ENCODE assay signal across 26 cellular contexts in genomic region chr6:142412241-142412640, GRCh38.
A peak's percentile ranks its signal among the peaks of the same experiment; 100 is the strongest.
DNase-seq lines count a peak whose midpoint lies in the region; ATAC-seq, FAIRE-seq and TF ChIP-seq lines count a peak whose summit lies in the region.
"Had no signal": no experiment of that assay in that cellular context is flagged by ENCODE, and none has a peak within 500 bp of the region (broad histone marks: within the 10 kb centered on the region; RNA-seq: fewer than 3 reads in every experiment).

No MANE protein-coding gene starts in this region.

- H3K27ac ChIP-seq in HCT116 (ENCODE audit: low read depth, low read length) (peak overlapping the region; percentile 64; the same call in 1 of the 2 replicates), Panc1 (ENCODE audit: low read length) (peak overlapping the region; percentile 80), endothelial cell of umbilical vein (ENCODE audit: insufficient read depth, low read depth, low read length) (peak overlapping the region; percentile 99), smooth muscle cell (ENCODE audit: low read depth) (peak overlapping the region; percentile 96), right cardiac atrium (ENCODE audit: low read length) (no peak overlapping the region)
- H3K27ac ChIP-seq: cardiac muscle cell, right atrium auricular region, transverse colon had no signal

- H3K79me2 ChIP-seq in HCT116 (ENCODE audit: insufficient read depth, low read length): no peaks in the 10 kb centered on the region
- H3K79me2 ChIP-seq in endothelial cell of umbilical vein (ENCODE audit: control insufficient read depth, insufficient read depth, low read length): peaks cover 2% of the 10 kb centered on the region
- H3K79me2 ChIP-seq in smooth muscle cell (ENCODE audit: low read depth): no peaks in the 10 kb centered on the region

- in situ Hi-C loops in Panc1 (cut with HindIII; ENCODE audit: low pct_unique_long_range_greater_than_20kb, low sequenced_read_pairs): no loop called here

- H3K4me2 ChIP-seq in HCT116 (ENCODE audit: low read length) (peak overlapping the region; percentile 22; the same call in 1 of the 2 replicates), endothelial cell of umbilical vein (ENCODE audit: insufficient read depth, low read length) (peak overlapping the region; percentile 12), smooth muscle cell (no peak overlapping the region)

- intact Hi-C loops in HCT116 (cut with micrococcal nuclease): no loop called here
- intact Hi-C loops in Panc1 (cut with micrococcal nuclease; ENCODE audit: unreplicated experiment): no loop called here
- intact Hi-C loops in endothelial cell of umbilical vein (cut with micrococcal nuclease): loop anchor here (10.0 kb wide), 1 partner anchor 433 kb away; no protein-coding TSS in a partner anchor
- intact Hi-C loops in right cardiac atrium (cut with DNase I): no loop called here

- H3K27me3 ChIP-seq in HCT116 (ENCODE audit: insufficient read depth, low read length): no peaks in the 10 kb centered on the region
- H3K27me3 ChIP-seq in Panc1 (ENCODE audit: control insufficient read depth, insufficient read depth, low read length): no peaks in the 10 kb centered on the region
- H3K27me3 ChIP-seq in endothelial cell of umbilical vein (ENCODE audit: control insufficient read depth in 2 of 2, insufficient read depth in 2 of 2, low read length in 2 of 2): no peaks in the 10 kb centered on the region
- no peaks in the 10 kb centered on the region for H3K27me3 ChIP-seq in smooth muscle cell (ENCODE audit: low read depth)
- no peaks in the 10 kb centered on the region for H3K27me3 ChIP-seq in right cardiac atrium (ENCODE audit: control insufficient read depth, insufficient read depth)
- H3K27me3 ChIP-seq: cardiac muscle cell, right atrium auricular region, transverse colon had no signal

- H3K4me3 ChIP-seq in HCT116 (replicated peaks in 1 of 2; ENCODE audit: low read depth in 1 of 2, low read length in 2 of 2) (no peak overlapping the region), Panc1 (ENCODE audit: low read depth in 2 of 2, low read length in 2 of 2) (no peak overlapping the region), endothelial cell of umbilical vein (replicated peaks in 1 of 3; ENCODE audit: insufficient read depth in 1 of 3, low read depth in 1 of 3, low read length in 3 of 3) (no peak overlapping the region), smooth muscle cell (no peak overlapping the region), right cardiac atrium (ENCODE audit: low read length) (no peak overlapping the region)
- H3K4me3 ChIP-seq: cardiac muscle cell, K562, right atrium auricular region, transverse colon had no signal

- DNase-seq in HCT116 (ENCODE audit: low read depth, low spot score): no peak
- DNase-seq in Panc1 (ENCODE audit: low read depth, low spot score): no peak
- DNase-seq in endothelial cell of umbilical vein (ENCODE audit: low read depth, low spot score): peak; percentile 44
- no peak for DNase-seq in smooth muscle cell (lab: John Stamatoyannopoulos, UW; ENCODE audit: unreplicated experiment)
- no peak for DNase-seq in NCI-H2171 treated with DMSO at 0.1 percent for 48 hours (lab: John Stamatoyannopoulos, UW)
- no peak for DNase-seq in stimulated activated CD4-positive, alpha-beta T cell treated with anti-CD3 and anti-CD28 coated beads, Interleukin-4, amount 100 ng/mL, for 24 hours
- no peak for DNase-seq in right cardiac atrium
- DNase-seq: activated gamma-delta T cell; activated naive CD8-positive, alpha-beta T cell treated with anti-CD3 and anti-CD28 coated beads, Interleukin-2, amount 10 ng/mL, durations not matched to agents 7 days and 5 days; activated T-cell treated with anti-CD3 and anti-CD28 coated beads, Interleukin-2, amount 50 U/mL, for 24 hours; aorta; Caco-2; effector CD4-positive, alpha-beta T cell; immature natural killer cell; left colon; NCI-H1105; NCI-H2029 treated with DMSO at 0.1 percent for 48 hours; NCI-H2227 treated with DMSO at 0.1 percent for 48 hours; NCI-H526 treated with DMSO at 0.1 percent for 48 hours; stimulated activated CD4-positive, alpha-beta T cell treated with anti-CD3 and anti-CD28 coated beads, Interleukin-4, amount 100 ng/mL, for 1 hour; transverse colon had no signal

- TF ChIP-seq POLR2A in HCT116 (IDR thresholded peaks at IDR 0.05; ENCODE audit: borderline replicate concordance, extremely low read depth, insufficient read depth, insufficient read length): no peak
- TF ChIP-seq POLR2A in endothelial cell of umbilical vein (IDR thresholded peaks at IDR 0.05; ENCODE audit: low read depth, low read length): no peak

- RAD21 ChIA-PET in HCT116 (lab: Charles Lee; ENCODE audit: low non-redundant PET in 1 of 2, low total read pairs in 2 of 2, uncharacterized antibody in 2 of 2, unreplicated experiment in 2 of 2): no interaction called here

- no peaks in the 10 kb centered on the region for H4K20me1 ChIP-seq in HCT116 (ENCODE audit: insufficient read depth)
- H4K20me1 ChIP-seq in endothelial cell of umbilical vein (replicated peaks; ENCODE audit: control insufficient read depth, extremely low read depth, insufficient read depth, low read length): no peaks in the 10 kb centered on the region
- H4K20me1 ChIP-seq in smooth muscle cell (ENCODE audit: low read depth): no peaks in the 10 kb centered on the region

- H3K4me1 ChIP-seq in HCT116 (ENCODE audit: control insufficient read depth in 1 of 2, insufficient read depth in 2 of 2, low read length in 2 of 2) (peaks cover 18 to 25% of the 10 kb centered on the region in 2 experiments), Panc1 (ENCODE audit: control insufficient read depth, insufficient read depth, low read length) (peaks cover 50% of the 10 kb centered on the region), endothelial cell of umbilical vein (ENCODE audit: control insufficient read depth, extremely low read depth, insufficient read depth, low read length) (peaks cover 95% of the 10 kb centered on the region), smooth muscle cell (ENCODE audit: low read depth) (peaks cover 16% of the 10 kb centered on the region), right cardiac atrium (ENCODE audit: control insufficient read depth, insufficient read depth, low read length) (no peaks in the 10 kb centered on the region)
- H3K4me1 ChIP-seq: Caco-2, right atrium auricular region, transverse colon had no signal

- H3K36me3 ChIP-seq in HCT116 (ENCODE audit: control insufficient read depth in 1 of 2, insufficient read depth in 2 of 2, low read length in 2 of 2): peaks cover 15 to 16% of the 10 kb centered on the region in 2 experiments; a peak in 3 of 4 replicates
- peaks cover 67% of the 10 kb centered on the region for H3K36me3 ChIP-seq in Panc1 (ENCODE audit: control insufficient read depth, insufficient read depth, low read length)
- H3K36me3 ChIP-seq in endothelial cell of umbilical vein (ENCODE audit: control insufficient read depth in 2 of 2, extremely low read depth in 1 of 2, insufficient read depth in 2 of 2, low read length in 2 of 2): peaks cover 5 to 7% of the 10 kb centered on the region in 2 experiments
- no peaks in the 10 kb centered on the region for H3K36me3 ChIP-seq in smooth muscle cell (ENCODE audit: low read depth)
- H3K36me3 ChIP-seq: cardiac muscle cell, right atrium auricular region, transverse colon had no signal

- H3K9me3 ChIP-seq in HCT116 (ENCODE audit: control insufficient read depth in 1 of 2, insufficient read depth in 1 of 2, low read depth in 1 of 2, low read length in 2 of 2) (no peaks in the 10 kb centered on the region), Panc1 (ENCODE audit: control insufficient read depth, insufficient read depth, low read depth, low read length) (no peaks in the 10 kb centered on the region), endothelial cell of umbilical vein (replicated peaks; ENCODE audit: control insufficient read depth, insufficient read depth, low read length) (no peaks in the 10 kb centered on the region), smooth muscle cell (replicated peaks; ENCODE audit: low read depth) (no peaks in the 10 kb centered on the region), right cardiac atrium (ENCODE audit: control insufficient read depth, low read length) (no peaks in the 10 kb centered on the region)
- H3K9me3 ChIP-seq: Caco-2, right atrium auricular region, transverse colon had no signal

- TF ChIP-seq CTCF in HCT116 (IDR thresholded peaks at IDR 0.05 in 2 of 3, conservative IDR thresholded peaks at IDR 0.05 in 1 of 3; ENCODE audit: borderline replicate concordance in 1 of 3, insufficient read depth in 1 of 3, low read depth in 2 of 3, low read length in 2 of 3): no peak
- TF ChIP-seq CTCF in Panc1 (IDR thresholded peaks at IDR 0.05): no peak
- no peak for TF ChIP-seq CTCF in endothelial cell of umbilical vein (IDR thresholded peaks at IDR 0.05; ENCODE audit: extremely low read depth in 1 of 2, insufficient read depth in 1 of 2, low read depth in 1 of 2, low read length in 2 of 2)
- TF ChIP-seq CTCF in smooth muscle cell (IDR thresholded peaks at IDR 0.05; ENCODE audit: borderline replicate concordance, insufficient read depth, poor library complexity, severe bottlenecking): no peak

- ATAC-seq in HCT116 (no peak), Panc1 (peak; percentile 58), right cardiac atrium (no peak)
- ATAC-seq: K562, left colon had no signal

- peak overlapping the region; percentile 52; the same call in 1 of the 2 replicates for H3K9ac ChIP-seq in HCT116 (ENCODE audit: low read length)
- peak overlapping the region; percentile 34 for H3K9ac ChIP-seq in endothelial cell of umbilical vein (replicated peaks; ENCODE audit: extremely low read depth, insufficient read depth, low read length)
- H3K9ac ChIP-seq in smooth muscle cell (ENCODE audit: low read depth): no peak overlapping the region

- dilution Hi-C loops in endothelial cell of umbilical vein (cut with MboI; ENCODE audit: extremely low pct_ligation_motif_present, low sequenced_read_pairs): no loop called here

- no peak for FAIRE-seq in endothelial cell of umbilical vein (lab: Jason Lieb, UNC)
- FAIRE-seq: colon, GM12892, K562 had no signal

- H3F3A ChIP-seq in smooth muscle cell (ENCODE audit: low read depth): no peaks in the 10 kb centered on the region

- no peaks in the 10 kb centered on the region for H3K9me2 ChIP-seq in HCT116 (ENCODE audit: insufficient read depth)

- H2AFZ ChIP-seq in HCT116 (ENCODE audit: low read depth, low read length, poor library complexity, severe bottlenecking) (no peak overlapping the region), endothelial cell of umbilical vein (ENCODE audit: low read depth, low read length) (no peak overlapping the region), smooth muscle cell (ENCODE audit: low read depth) (no peak overlapping the region)

- no peaks in the 10 kb centered on the region for H3K9me1 ChIP-seq in endothelial cell of umbilical vein (replicated peaks; ENCODE audit: control insufficient read depth, extremely low read depth, insufficient read depth, low read length)

- POLR2A ChIA-PET in HCT116 (lab: Charles Lee): no interaction called here
- POLR2A ChIA-PET in Panc1 (lab: Charles Lee): no interaction called here
- POLR2A ChIA-PET in endothelial cell of umbilical vein (lab: Charles Lee): no interaction called here

- CTCF ChIA-PET in HCT116 (lab: Charles Lee): no interaction called here
- CTCF ChIA-PET in Panc1 (lab: Charles Lee): no interaction called here
- CTCF ChIA-PET in endothelial cell of umbilical vein (lab: Charles Lee): interaction anchor here (1.5 kb wide), 2 partner anchors 20 to 257 kb away, joined by 3 read pairs; no protein-coding TSS in a partner anchor

- WGBS in smooth muscle cell (ENCODE audit: low lambda C conversion rate): 68% methylated on average over 2 of the region's 2 CpGs
- WGBS in right cardiac atrium: 48% methylated on average over 2 of the region's 2 CpGs

- BruUV-seq in HCT116 (replicated peaks; lab: Mats Ljungman, UMichigan) (no TSS peak), Panc1 (replicated peaks; lab: Mats Ljungman, UMichigan) (no TSS peak), endothelial cell of umbilical vein (replicated peaks; lab: Mats Ljungman, UMichigan) (no TSS peak)

- no peak for TF ChIP-seq RAD21 in HCT116 (IDR thresholded peaks at IDR 0.05; ENCODE audit: low read depth)
